13 cellular contexts compared by ENCODE assay signal in the genomic region with DNA sequence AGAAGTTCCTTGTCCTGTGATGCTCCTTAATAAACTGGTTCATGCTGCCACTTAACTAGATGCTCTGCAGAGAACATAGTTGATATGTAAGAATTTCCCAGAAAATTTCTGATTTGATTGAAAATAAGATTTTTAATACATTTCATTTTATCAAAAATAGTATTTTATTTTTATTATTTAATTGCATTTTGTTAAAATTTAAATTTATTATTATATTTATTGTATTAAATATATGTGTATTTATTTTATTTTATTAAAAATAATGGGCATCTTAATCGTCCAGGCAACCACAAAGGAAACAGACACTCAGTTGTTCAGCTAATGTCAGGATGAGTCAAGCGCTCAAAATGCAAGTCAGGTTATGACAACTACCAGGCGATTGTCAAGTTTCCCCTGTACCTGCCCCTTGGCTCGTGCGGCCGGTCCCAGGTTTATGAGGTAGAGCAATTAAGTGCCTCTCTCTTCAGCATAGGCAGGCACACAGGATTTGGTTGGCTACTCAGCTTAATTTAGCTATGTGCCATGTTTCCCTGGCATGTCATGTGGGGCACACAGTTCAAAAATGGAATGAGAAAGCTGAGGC.
A peak's percentile ranks its signal among the peaks of the same experiment; 100 is the strongest.
DNase-seq lines count a peak whose midpoint lies in the region; ATAC-seq, FAIRE-seq and TF ChIP-seq lines count a peak whose summit lies in the region.
"Had no signal": no experiment of that assay in that cellular context is flagged by ENCODE, and none has a peak within 500 bp of the region (broad histone marks: within the 10 kb centered on the region; RNA-seq: fewer than 3 reads in every experiment).

No MANE protein-coding gene starts in this region.

- TF ChIP-seq EP300 in HepG2 (IDR thresholded peaks at IDR 0.05; ENCODE audit: low read depth in 2 of 2, low read length in 2 of 2) (no peak), HepG2 (CRISPR knock-in tag; IDR thresholded peaks at IDR 0.05; ENCODE audit: borderline replicate concordance) (no peak)

- no peaks in the 10 kb centered on the region for H3K79me2 ChIP-seq in HepG2 (ENCODE audit: insufficient read depth, low read length)

- no peak overlapping the region for H3K4me2 ChIP-seq in HepG2 (ENCODE audit: low read depth, low read length)

- no peaks in the 10 kb centered on the region for H4K20me1 ChIP-seq in HepG2 (ENCODE audit: insufficient read depth, low read length)

- in situ Hi-C loops in HepG2 (cut with HindIII; ENCODE audit: extremely low pct_ligation_motif_present, low pct_unique_long_range_greater_than_20kb): no loop called here
- in situ Hi-C loops in brain microvascular endothelial cell (cut with HindIII; ENCODE audit: low pct_ligation_motif_present, low sequenced_read_pairs): no loop called here

- H3K36me3 Mint-ChIP-seq in activated naive CD8-positive, alpha-beta T cell treated with anti-CD3 and anti-CD28 coated beads, Interleukin-2, amount 50 U/mL, for 24 hours (ENCODE audit: low read depth): no peaks in the 10 kb centered on the region
- H3K36me3 Mint-ChIP-seq in activated naive CD4-positive, alpha-beta T cell treated with anti-CD3 and anti-CD28 coated beads for 36 hours (ENCODE audit: low read depth): no peaks in the 10 kb centered on the region

- DNase-seq in right lobe of liver: no peak
- no peak for DNase-seq in HepG2 (ENCODE audit: low spot score)
- DNase-seq in brain microvascular endothelial cell: peak; percentile 77
- no peak for DNase-seq in kidney
- peak; percentile 69 for DNase-seq in urothelium cell line (ENCODE audit: low spot score)
- DNase-seq in stimulated activated naive CD4-positive, alpha-beta T cell (lab: John Stamatoyannopoulos, UW): no peak
- no peak for DNase-seq in activated naive CD8-positive, alpha-beta T cell treated with anti-CD3 and anti-CD28 coated beads, Interleukin-2, amount 50 U/mL, for 24 hours
- DNase-seq in activated naive CD4-positive, alpha-beta T cell treated with anti-CD3 and anti-CD28 coated beads for 36 hours: no peak
- DNase-seq: activated gamma-delta T cell; effector CD4-positive, alpha-beta T cell; NCI-H1694 treated with DMSO at 0.1 percent for 48 hours; NCI-H510A had no signal

- H2AFZ ChIP-seq in HepG2 (ENCODE audit: low read length): no peak overlapping the region

- intact Hi-C loops in right lobe of liver (cut with DNase I) (no loop called here), HepG2 (cut with micrococcal nuclease; ENCODE audit: unreplicated experiment) (no loop called here), kidney (cut with DNase I) (no loop called here)
- intact Hi-C loops in activated naive CD4-positive, alpha-beta T cell treated with anti-CD3 and anti-CD28 coated beads for 36 hours (cut with micrococcal nuclease): no loop called here

- H3K9me3 ChIP-seq in right lobe of liver (no peaks in the 10 kb centered on the region), HepG2 (ENCODE audit: low read length) (peaks cover 27% of the 10 kb centered on the region; the same call in 1 of the 2 replicates), kidney (ENCODE audit: control insufficient read depth in 1 of 2, low read length in 2 of 2) (no peaks in the 10 kb centered on the region)

- H3K27me3 Mint-ChIP-seq in activated naive CD8-positive, alpha-beta T cell treated with anti-CD3 and anti-CD28 coated beads, Interleukin-2, amount 50 U/mL, for 24 hours: no peaks in the 10 kb centered on the region
- H3K27me3 Mint-ChIP-seq in activated naive CD4-positive, alpha-beta T cell treated with anti-CD3 and anti-CD28 coated beads for 36 hours (ENCODE audit: low read depth): no peaks in the 10 kb centered on the region

- BruUV-seq in HepG2 (replicated peaks; lab: Mats Ljungman, UMichigan): no TSS peak

- CTCF ChIA-PET in HepG2 (lab: Yijun Ruan, JAX; ENCODE audit: low intra/inter-chr PET ratio, low total read pairs): no interaction called here
- CTCF ChIA-PET in activated naive CD4-positive, alpha-beta T cell treated with anti-CD3 and anti-CD28 coated beads for 36 hours (lab: Charles Lee): no interaction called here

- TF ChIP-seq CTCF in right lobe of liver (IDR thresholded peaks at IDR 0.05) (no peak), HepG2 (CRISPR knock-in tag; IDR thresholded peaks at IDR 0.05) (no peak), brain microvascular endothelial cell (IDR thresholded peaks at IDR 0.05; ENCODE audit: low read depth, low read length, missing control alignments) (no peak), kidney (IDR thresholded peaks at IDR 0.05; ENCODE audit: borderline replicate concordance, extremely low read depth, insufficient read depth) (no peak)

- H3K4me3 ChIP-seq in right lobe of liver (no peak overlapping the region), HepG2 (replicated peaks in 1 of 3; ENCODE audit: insufficient read depth in 1 of 3, low read depth in 2 of 3, low read length in 3 of 3) (no peak overlapping the region), brain microvascular endothelial cell (ENCODE audit: low read depth, low read length) (no peak overlapping the region), kidney (ENCODE audit: low read length in 2 of 2) (no peak overlapping the region)

- no peak overlapping the region for H3K27ac Mint-ChIP-seq in activated naive CD8-positive, alpha-beta T cell treated with anti-CD3 and anti-CD28 coated beads, Interleukin-2, amount 50 U/mL, for 24 hours
- H3K27ac Mint-ChIP-seq in activated naive CD4-positive, alpha-beta T cell treated with anti-CD3 and anti-CD28 coated beads for 36 hours: no peak overlapping the region

- no peaks in the 10 kb centered on the region for H3K4me1 Mint-ChIP-seq in activated naive CD8-positive, alpha-beta T cell treated with anti-CD3 and anti-CD28 coated beads, Interleukin-2, amount 50 U/mL, for 24 hours
- H3K4me1 Mint-ChIP-seq in activated naive CD4-positive, alpha-beta T cell treated with anti-CD3 and anti-CD28 coated beads for 36 hours (ENCODE audit: low read depth): no peaks in the 10 kb centered on the region

- TF ChIP-seq RAD21 in HepG2 (CRISPR knock-in tag; IDR thresholded peaks at IDR 0.05): no peak

- no peak for TF ChIP-seq POLR2A in right lobe of liver (IDR thresholded peaks at IDR 0.05)
- no peak for TF ChIP-seq POLR2A in HepG2 (IDR thresholded peaks at IDR 0.05; ENCODE audit: insufficient read depth in 1 of 2, low read depth in 2 of 2, low read length in 2 of 2)

- no peaks in the 10 kb centered on the region for H3K36me3 ChIP-seq in right lobe of liver
- H3K36me3 ChIP-seq in HepG2 (replicated peaks in 1 of 2; ENCODE audit: control insufficient read depth in 1 of 2, insufficient read depth in 2 of 2, low read length in 2 of 2): no peaks in the 10 kb centered on the region
- H3K36me3 ChIP-seq in brain microvascular endothelial cell (replicated peaks): no peaks in the 10 kb centered on the region
- no peaks in the 10 kb centered on the region for H3K36me3 ChIP-seq in kidney (ENCODE audit: control insufficient read depth in 1 of 2, insufficient read depth in 2 of 2, low read length in 2 of 2)

- no peak overlapping the region for H3K9ac ChIP-seq in HepG2 (ENCODE audit: insufficient read depth, low read depth, low read length)
- no peak overlapping the region for H3K9ac ChIP-seq in kidney (ENCODE audit: low read length in 2 of 2)

- ATAC-seq in right lobe of liver (no peak), HepG2 (no peak)
- no peak for ATAC-seq in activated naive CD8-positive, alpha-beta T cell treated with anti-CD3 and anti-CD28 coated beads, Interleukin-2, amount 50 U/mL, for 24 hours

- FAIRE-seq in HepG2 (lab: Jason Lieb, UNC): no peak
- peak; percentile 88 for FAIRE-seq in kidney (lab: Jason Lieb, UNC)
- FAIRE-seq in urothelium cell line (lab: Jason Lieb, UNC): no peak
- FAIRE-seq: A204.1 had no signal

- POLR2A ChIA-PET in HepG2 (lab: Yijun Ruan, JAX): no interaction called here

- no peak overlapping the region for H3K4me3 Mint-ChIP-seq in activated naive CD8-positive, alpha-beta T cell treated with anti-CD3 and anti-CD28 coated beads, Interleukin-2, amount 50 U/mL, for 24 hours
- H3K4me3 Mint-ChIP-seq in activated naive CD4-positive, alpha-beta T cell treated with anti-CD3 and anti-CD28 coated beads for 36 hours: no peak overlapping the region

- H3K4me1 ChIP-seq in right lobe of liver (peaks cover 0 to 4% (median 0%) of the 10 kb centered on the region in 4 donors), HepG2 (ENCODE audit: insufficient read depth, low read length) (no peaks in the 10 kb centered on the region), kidney (ENCODE audit: control insufficient read depth in 1 of 2, insufficient read depth in 1 of 2, low read depth in 1 of 2, low read length in 2 of 2) (peaks cover 0 to 2% of the 10 kb centered on the region in 2 donors)

- H3K27ac ChIP-seq in right lobe of liver (peak overlapping the region in 2 of 3 donors; percentile 35 to 56), HepG2 (ENCODE audit: extremely low read length, insufficient read depth, low read length) (no peak overlapping the region), brain microvascular endothelial cell (peak overlapping the region; percentile 93), kidney (ENCODE audit: low read depth in 2 of 2, low read length in 2 of 2) (no peak overlapping the region)

- peaks cover 7% of the 10 kb centered on the region for H3K9me3 Mint-ChIP-seq in activated naive CD8-positive, alpha-beta T cell treated with anti-CD3 and anti-CD28 coated beads, Interleukin-2, amount 50 U/mL, for 24 hours
- H3K9me3 Mint-ChIP-seq in activated naive CD4-positive, alpha-beta T cell treated with anti-CD3 and anti-CD28 coated beads for 36 hours: no peaks in the 10 kb centered on the region

- H3K27me3 ChIP-seq in right lobe of liver (no peaks in the 10 kb centered on the region), HepG2 (ENCODE audit: control insufficient read depth in 1 of 2, insufficient read depth in 2 of 2, low read length in 2 of 2) (no peaks in the 10 kb centered on the region), brain microvascular endothelial cell (replicated peaks) (no peaks in the 10 kb centered on the region)

- 88% methylated on average over 6 of the region's 6 CpGs for WGBS in right lobe of liver (ENCODE audit: insufficient coverage, low coverage, low lambda C conversion rate, missing lambda C conversion rate)
- WGBS in HepG2 (ENCODE audit: low lambda C conversion rate): 72% methylated on average over 6 of the region's 6 CpGs

TF ChIP-seq in HepG2, 621 proteins besides CTCF, POLR2A, EP300 and RAD21 (continues in another document):
- TF ChIP-seq, protein P1, sequence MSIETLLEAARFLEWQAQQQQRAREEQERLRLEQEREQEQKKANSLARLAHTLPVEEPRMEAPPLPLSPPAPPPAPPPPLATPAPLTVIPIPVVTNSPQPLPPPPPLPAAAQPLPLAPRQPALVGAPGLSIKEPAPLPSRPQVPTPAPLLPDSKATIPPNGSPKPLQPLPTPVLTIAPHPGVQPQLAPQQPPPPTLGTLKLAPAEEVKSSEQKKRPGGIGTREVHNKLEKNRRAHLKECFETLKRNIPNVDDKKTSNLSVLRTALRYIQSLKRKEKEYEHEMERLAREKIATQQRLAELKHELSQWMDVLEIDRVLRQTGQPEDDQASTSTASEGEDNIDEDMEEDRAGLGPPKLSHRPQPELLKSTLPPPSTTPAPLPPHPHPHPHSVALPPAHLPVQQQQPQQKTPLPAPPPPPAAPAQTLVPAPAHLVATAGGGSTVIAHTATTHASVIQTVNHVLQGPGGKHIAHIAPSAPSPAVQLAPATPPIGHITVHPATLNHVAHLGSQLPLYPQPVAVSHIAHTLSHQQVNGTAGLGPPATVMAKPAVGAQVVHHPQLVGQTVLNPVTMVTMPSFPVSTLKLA (IDR thresholded peaks at IDR 0.05): no peak
- TF ChIP-seq EZH2 (conservative IDR thresholded peaks at IDR 0.05; ENCODE audit: low read depth, low read length) (no peak), SMAD9 (CRISPR knock-in tag; IDR thresholded peaks at IDR 0.05) (no peak)

Comparison
In these comparisons a context has a peak if more than half of its experiments do, and no peak if none do; other contexts are left out.
1. H3K27ac ChIP-seq: peak in right lobe of liver (2 of 3) and brain microvascular endothelial cell (single experiment); none in HepG2 (single experiment) and kidney (0 of 2).
2. DNase-seq: peak in brain microvascular endothelial cell (single experiment) and urothelium cell line (single experiment); none in right lobe of liver (0 of 3), HepG2 (single experiment), kidney (single experiment), stimulated activated naive CD4-positive, alpha-beta T cell (0 of 6), activated naive CD8-positive, alpha-beta T cell treated with anti-CD3 and anti-CD28 coated beads, Interleukin-2, amount 50 U/mL, for 24 hours (single experiment) and activated naive CD4-positive, alpha-beta T cell treated with anti-CD3 and anti-CD28 coated beads for 36 hours (single experiment).